9 cellular contexts compared by ENCODE assay signal in genomic region chr4:128635141-128635911, GRCh38.
DNase-seq lines count a peak whose midpoint lies in the region; ATAC-seq and TF ChIP-seq lines count a peak whose summit lies in the region.
"Had no signal": no experiment of that assay in that cellular context is flagged by ENCODE, and none has a peak within 500 bp of the region (broad histone marks: within the 10 kb centered on the region; RNA-seq: fewer than 3 reads in every experiment).

No MANE protein-coding gene starts in this region.

- no peaks in the 10 kb centered on the region for H4K20me1 ChIP-seq in Karpas-422 (ENCODE audit: insufficient read depth, low read depth, low read length)

- DNase-seq in DMS79 treated with DMSO at 0.1 percent for 48 hours (lab: John Stamatoyannopoulos, UW) (peak; percentile 49), NCI-H748 treated with DMSO at 0.1 percent for 48 hours (lab: John Stamatoyannopoulos, UW) (peak; percentile 56), foreskin melanocyte (peak; percentile 78), omental fat pad (ENCODE audit: low spot score) (no peak), Karpas-422 (no peak), NCI-H1048 (lab: John Stamatoyannopoulos, UW) (no peak)
- DNase-seq in activated CD4-positive, alpha-beta T cell treated with anti-CD3 and anti-CD28 coated beads, Interleukin-2, amount 50 U/mL, for 4 hours = no peak
- DNase-seq: activated T-cell treated with anti-CD3 and anti-CD28 coated beads for 4 hours had no signal

- peaks cover 17% of the 10 kb centered on the region for H3K4me1 ChIP-seq in Karpas-422 (ENCODE audit: low read length)

- no peaks in the 10 kb centered on the region for H3K9me2 ChIP-seq in Karpas-422 (replicated peaks; ENCODE audit: insufficient read depth, low read length)

- ATAC-seq in omental fat pad (ENCODE audit: low FRiP score) (peak; percentile 74), HG03565 (IDR thresholded peaks at IDR 0.05; ENCODE audit: unreplicated experiment) (no peak)

- TF ChIP-seq CTCF in omental fat pad (IDR thresholded peaks at IDR 0.05) = no peak

- H3K9ac ChIP-seq in Karpas-422 (ENCODE audit: low read length) = no peak overlapping the region

- H3K27me3 ChIP-seq in Karpas-422 (ENCODE audit: low read length) = no peaks in the 10 kb centered on the region

- H2AFZ ChIP-seq in Karpas-422 (ENCODE audit: low read length) = no peak overlapping the region

- H3K36me3 ChIP-seq in Karpas-422 (ENCODE audit: insufficient read depth, low read length) = no peaks in the 10 kb centered on the region

- no peak overlapping the region for H3K27ac ChIP-seq in Karpas-422 (ENCODE audit: low read length)

- no peak overlapping the region for H3K4me2 ChIP-seq in Karpas-422 (ENCODE audit: low read depth, low read length, poor library complexity, severe bottlenecking)

- H3K79me2 ChIP-seq in Karpas-422 (ENCODE audit: low read length) = no peaks in the 10 kb centered on the region

- H3K9me3 ChIP-seq in Karpas-422 (ENCODE audit: low read length) = no peaks in the 10 kb centered on the region

- H3K4me3 ChIP-seq in Karpas-422 (ENCODE audit: low read length) = no peak overlapping the region

Comparison
In these comparisons a context has a peak if more than half of its experiments do, and no peak if none do; other contexts are left out.
1. DNase-seq: peak in DMS79 treated with DMSO at 0.1 percent for 48 hours (single experiment), NCI-H748 treated with DMSO at 0.1 percent for 48 hours (single experiment) and foreskin melanocyte (single experiment); none in omental fat pad (single experiment), activated CD4-positive, alpha-beta T cell treated with anti-CD3 and anti-CD28 coated beads, Interleukin-2, amount 50 U/mL, for 4 hours (0 of 2), Karpas-422 (single experiment) and NCI-H1048 (single experiment).